2 cellular contexts compared by ENCODE assay signal in the genomic region with DNA sequence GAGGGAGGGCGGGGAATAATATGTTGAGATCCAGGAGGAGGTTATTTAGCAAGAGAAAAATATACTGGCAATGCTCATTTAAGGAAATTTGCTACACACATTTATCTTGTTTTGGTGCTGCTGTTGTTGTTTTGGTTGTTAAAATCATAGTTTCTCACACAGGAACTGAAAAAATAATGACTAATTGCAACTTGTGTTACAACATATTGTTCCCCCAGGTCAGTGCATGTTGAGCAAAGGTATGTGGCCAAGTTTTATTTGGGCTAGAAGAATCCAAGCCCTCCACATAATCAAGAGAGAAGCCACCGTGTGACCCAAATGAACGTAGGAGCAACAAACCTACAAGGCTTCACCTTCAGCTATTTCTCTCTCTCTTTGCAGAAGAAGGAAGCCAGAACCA.
TF ChIP-seq lines count a peak whose summit lies in the region.

No MANE protein-coding gene starts in this region.

TF ChIP-seq in SK-N-SH, 30 proteins besides CTCF, POLR2A, EP300 and RAD21 (continued from another document):
- TF ChIP-seq, protein P1, sequence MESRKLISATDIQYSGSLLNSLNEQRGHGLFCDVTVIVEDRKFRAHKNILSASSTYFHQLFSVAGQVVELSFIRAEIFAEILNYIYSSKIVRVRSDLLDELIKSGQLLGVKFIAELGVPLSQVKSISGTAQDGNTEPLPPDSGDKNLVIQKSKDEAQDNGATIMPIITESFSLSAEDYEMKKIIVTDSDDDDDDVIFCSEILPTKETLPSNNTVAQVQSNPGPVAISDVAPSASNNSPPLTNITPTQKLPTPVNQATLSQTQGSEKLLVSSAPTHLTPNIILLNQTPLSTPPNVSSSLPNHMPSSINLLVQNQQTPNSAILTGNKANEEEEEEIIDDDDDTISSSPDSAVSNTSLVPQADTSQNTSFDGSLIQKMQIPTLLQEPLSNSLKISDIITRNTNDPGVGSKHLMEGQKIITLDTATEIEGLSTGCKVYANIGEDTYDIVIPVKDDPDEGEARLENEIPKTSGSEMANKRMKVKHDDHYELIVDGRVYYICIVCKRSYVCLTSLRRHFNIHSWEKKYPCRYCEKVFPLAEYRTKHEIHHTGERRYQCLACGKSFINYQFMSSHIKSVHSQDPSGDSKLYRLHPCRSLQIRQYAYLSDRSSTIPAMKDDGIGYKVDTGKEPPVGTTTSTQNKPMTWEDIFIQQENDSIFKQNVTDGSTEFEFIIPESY (IDR thresholded peaks at IDR 0.05; ENCODE audit: borderline replicate concordance, low read depth): no peak
- TF ChIP-seq CHD2 (IDR thresholded peaks at IDR 0.05; ENCODE audit: low read length, partially characterized antibody) (no peak), POLR2AphosphoS5 (IDR thresholded peaks at IDR 0.05; ENCODE audit: low read depth, low read length) (no peak), FOXM1 (IDR thresholded peaks at IDR 0.05; ENCODE audit: low read depth) (no peak), RFX5 (IDR thresholded peaks at IDR 0.05; ENCODE audit: low read length) (no peak), FOSL2 (IDR thresholded peaks at IDR 0.05; ENCODE audit: borderline replicate concordance, low read depth) (no peak), SMC3 (IDR thresholded peaks at IDR 0.05; ENCODE audit: low read depth, low read length) (no peak), EZH2phosphoT487 (IDR thresholded peaks at IDR 0.05; ENCODE audit: borderline replicate concordance, low read depth) (no peak), MEF2A (IDR thresholded peaks at IDR 0.05; ENCODE audit: borderline replicate concordance, low read depth) (no peak)

TF ChIP-seq in SK-N-SH treated with all-trans-retinoic acid at 6 μM for 48 hours, 23 proteins besides CTCF, POLR2A, EP300 and RAD21 (continued from another document):
- TF ChIP-seq, protein P2, sequence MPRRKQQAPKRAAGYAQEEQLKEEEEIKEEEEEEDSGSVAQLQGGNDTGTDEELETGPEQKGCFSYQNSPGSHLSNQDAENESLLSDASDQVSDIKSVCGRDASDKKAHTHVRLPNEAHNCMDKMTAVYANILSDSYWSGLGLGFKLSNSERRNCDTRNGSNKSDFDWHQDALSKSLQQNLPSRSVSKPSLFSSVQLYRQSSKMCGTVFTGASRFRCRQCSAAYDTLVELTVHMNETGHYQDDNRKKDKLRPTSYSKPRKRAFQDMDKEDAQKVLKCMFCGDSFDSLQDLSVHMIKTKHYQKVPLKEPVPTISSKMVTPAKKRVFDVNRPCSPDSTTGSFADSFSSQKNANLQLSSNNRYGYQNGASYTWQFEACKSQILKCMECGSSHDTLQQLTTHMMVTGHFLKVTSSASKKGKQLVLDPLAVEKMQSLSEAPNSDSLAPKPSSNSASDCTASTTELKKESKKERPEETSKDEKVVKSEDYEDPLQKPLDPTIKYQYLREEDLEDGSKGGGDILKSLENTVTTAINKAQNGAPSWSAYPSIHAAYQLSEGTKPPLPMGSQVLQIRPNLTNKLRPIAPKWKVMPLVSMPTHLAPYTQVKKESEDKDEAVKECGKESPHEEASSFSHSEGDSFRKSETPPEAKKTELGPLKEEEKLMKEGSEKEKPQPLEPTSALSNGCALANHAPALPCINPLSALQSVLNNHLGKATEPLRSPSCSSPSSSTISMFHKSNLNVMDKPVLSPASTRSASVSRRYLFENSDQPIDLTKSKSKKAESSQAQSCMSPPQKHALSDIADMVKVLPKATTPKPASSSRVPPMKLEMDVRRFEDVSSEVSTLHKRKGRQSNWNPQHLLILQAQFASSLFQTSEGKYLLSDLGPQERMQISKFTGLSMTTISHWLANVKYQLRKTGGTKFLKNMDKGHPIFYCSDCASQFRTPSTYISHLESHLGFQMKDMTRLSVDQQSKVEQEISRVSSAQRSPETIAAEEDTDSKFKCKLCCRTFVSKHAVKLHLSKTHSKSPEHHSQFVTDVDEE (CRISPR knock-in tag; IDR thresholded peaks at IDR 0.05): no peak
- TF ChIP-seq OSR1 (CRISPR knock-in tag; IDR thresholded peaks at IDR 0.05): no peak
- no peak for TF ChIP-seq ZFP30 (CRISPR knock-in tag; IDR thresholded peaks at IDR 0.05)
- no peak for TF ChIP-seq ZC3H10 (CRISPR knock-in tag; IDR thresholded peaks at IDR 0.05)
- no peak for TF ChIP-seq SNAI2 (CRISPR knock-in tag; IDR thresholded peaks at IDR 0.05)
- no peak for TF ChIP-seq ESRRG (CRISPR knock-in tag; IDR thresholded peaks at IDR 0.05)
- no peak for TF ChIP-seq PPARA (CRISPR knock-in tag; IDR thresholded peaks at IDR 0.05; ENCODE audit: borderline replicate concordance)
- TF ChIP-seq CSDC2 (CRISPR knock-in tag; IDR thresholded peaks at IDR 0.05): no peak
- no peak for TF ChIP-seq BACH2 (CRISPR knock-in tag; IDR thresholded peaks at IDR 0.05; ENCODE audit: borderline replicate concordance)
- no peak for TF ChIP-seq RARB (CRISPR knock-in tag; IDR thresholded peaks at IDR 0.05)
